ENCODE assay signal across 16 cellular contexts in the genomic region with DNA sequence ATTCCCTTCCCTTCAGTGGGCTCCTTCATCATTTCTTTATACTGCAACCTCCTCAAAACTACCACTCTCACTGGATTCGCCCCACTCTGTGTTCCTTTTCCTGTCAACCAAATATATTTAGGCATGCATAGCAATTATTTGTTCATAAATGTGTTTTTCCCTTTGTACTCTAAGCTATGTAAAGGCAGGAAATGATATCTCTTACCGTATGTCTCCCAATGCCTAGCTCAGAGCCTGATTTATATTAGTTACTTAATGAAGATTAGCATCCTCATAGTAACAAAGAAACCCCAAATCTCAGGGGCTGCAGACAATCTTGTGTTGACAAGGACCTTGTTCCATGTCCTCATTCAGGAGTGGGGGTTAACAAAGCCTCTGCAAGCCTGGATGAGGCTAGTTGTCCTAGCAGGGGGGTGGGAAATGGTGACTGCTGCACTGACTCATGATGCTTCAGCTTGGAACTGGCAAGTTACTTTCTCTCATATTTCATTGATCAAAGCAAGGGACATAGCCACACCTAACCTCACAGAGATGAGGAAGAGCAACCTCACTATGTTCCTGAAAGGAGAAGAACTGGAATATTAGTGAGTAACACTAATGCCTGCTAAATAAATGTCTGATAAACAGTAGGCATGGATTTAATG. TPM values are rescaled to one million over a fixed set of nuclear protein-coding genes. Genes with fewer than 3 reads are reported as not detected.
DNase-seq lines count a peak whose midpoint lies in the region; ATAC-seq, FAIRE-seq and TF ChIP-seq lines count a peak whose summit lies in the region.
"Had no signal": no experiment of that assay in that cellular context is flagged by ENCODE, and none has a peak within 500 bp of the region (broad histone marks: within the 10 kb centered on the region; RNA-seq: fewer than 3 reads in every experiment).

No MANE protein-coding gene starts in this region.

- no peak overlapping the region; the same call in 1 of the 2 replicates for H3K27ac Mint-ChIP-seq in GM23338
- H3K27ac Mint-ChIP-seq: activated B cell treated with CpG ODN at 0.5 μM for 24 hours; brain; stimulated activated effector memory CD8-positive, alpha-beta T cell treated with anti-CD3 and anti-CD28 coated beads, Interleukin-12 subunit alpha, Interleukin-12 subunit beta, amount 100 ng/mL, for 72 hours had no signal

- DNase-seq in GM23338 (ENCODE audit: low spot score) (no peak), RWPE1 (ENCODE audit: low spot score) (peak; percentile 63), fibroblast of lung (ENCODE audit: low read depth in 2 of 2) (peak; percentile 40 to 86), sigmoid colon (no peak), RPMI8226 (no peak), GOT3 (lab: John Stamatoyannopoulos, UW) (no peak), kidney (no peak)
- DNase-seq: activated B cell treated with CpG ODN at 0.5 μM for 24 hours; left cardiac atrium; NCI-H446; SHP77; stimulated activated CD4-positive, alpha-beta T cell treated with anti-CD3 and anti-CD28 coated beads, Interleukin-1b, Interleukin-23, amount 100 ng/mL, for 48 hours had no signal

- ATAC-seq in GM23338 (peak; percentile 42; the same call in 2 of the 3 replicates), HG03457 (IDR thresholded peaks at IDR 0.05; ENCODE audit: unreplicated experiment) (no peak)
- ATAC-seq: stimulated activated effector memory CD8-positive, alpha-beta T cell treated with anti-CD3 and anti-CD28 coated beads, Interleukin-12 subunit alpha, Interleukin-12 subunit beta, amount 100 ng/mL, for 72 hours had no signal

- H2AFZ ChIP-seq in GM23338 = no peak overlapping the region
- H2AFZ ChIP-seq in fibroblast of lung (ENCODE audit: low read length) = no peak overlapping the region

- no peak for TF ChIP-seq POLR2A in sigmoid colon (IDR thresholded peaks at IDR 0.05)

- 84 to 87% methylated on average over 2 of the region's 2 CpGs for WGBS in sigmoid colon, 2 donors

- H3K9ac ChIP-seq in fibroblast of lung (ENCODE audit: insufficient read depth, low read length) = no peak overlapping the region
- H3K9ac ChIP-seq in kidney (ENCODE audit: low read length in 2 of 2) = no peak overlapping the region

- H3K4me1 ChIP-seq in GM23338 (ENCODE audit: insufficient read depth) (peaks cover 35% of the 10 kb centered on the region), fibroblast of lung (ENCODE audit: control insufficient read depth, extremely low read depth, insufficient read depth, low read length) (peaks cover 11% of the 10 kb centered on the region), sigmoid colon (peaks cover 0 to 66% (median 60%) of the 10 kb centered on the region in 4 donors), kidney (ENCODE audit: control insufficient read depth in 1 of 2, insufficient read depth in 1 of 2, low read depth in 1 of 2, low read length in 2 of 2) (peaks cover 0 to 7% of the 10 kb centered on the region in 2 donors)

- H3K79me2 ChIP-seq in GM23338 (replicated peaks; ENCODE audit: insufficient read depth) (peaks cover 67% of the 10 kb centered on the region), fibroblast of lung (ENCODE audit: control insufficient read depth, insufficient read depth, low read length) (peaks cover 39% of the 10 kb centered on the region)

- H3F3A ChIP-seq in GM23338 (replicated peaks; ENCODE audit: low read depth) = no peaks in the 10 kb centered on the region

- TF ChIP-seq CTCF in GM23338 (conservative IDR thresholded peaks at IDR 0.05; ENCODE audit: low read depth in 2 of 2) = no peak
- no peak for TF ChIP-seq CTCF in RWPE1 (conservative IDR thresholded peaks at IDR 0.05; ENCODE audit: low read depth)
- no peak for TF ChIP-seq CTCF in fibroblast of lung (conservative IDR thresholded peaks at IDR 0.05 in 1 of 2, IDR thresholded peaks at IDR 0.05 in 1 of 2; ENCODE audit: low read depth in 1 of 2, low read length in 2 of 2)
- TF ChIP-seq CTCF in sigmoid colon (IDR thresholded peaks at IDR 0.05) = no peak
- no peak for TF ChIP-seq CTCF in kidney (IDR thresholded peaks at IDR 0.05; ENCODE audit: borderline replicate concordance, extremely low read depth, insufficient read depth)

- POLR2A ChIA-PET in RWPE1 (lab: Yijun Ruan, JAX; ENCODE audit: low non-redundant PET) = no interaction called here

- no peaks in the 10 kb centered on the region for H4K20me1 ChIP-seq in GM23338 (replicated peaks; ENCODE audit: insufficient read depth)
- no peaks in the 10 kb centered on the region for H4K20me1 ChIP-seq in fibroblast of lung (ENCODE audit: control insufficient read depth, extremely low read depth, insufficient read depth, low read length)

- H3K4me1 Mint-ChIP-seq in GM23338 = peaks cover 38% of the 10 kb centered on the region

- intact Hi-C loops in sigmoid colon (cut with DNase I) (no loop called here), kidney (cut with DNase I) (loop anchor here (10.0 kb wide), 1 partner anchor 91 kb away; no protein-coding TSS in a partner anchor)

- H3K9me3 ChIP-seq in fibroblast of lung (ENCODE audit: control insufficient read depth, insufficient read depth, low read depth, low read length) (no peaks in the 10 kb centered on the region), sigmoid colon (no peaks in the 10 kb centered on the region), kidney (ENCODE audit: control insufficient read depth in 1 of 2, low read length in 2 of 2) (no peaks in the 10 kb centered on the region)

- no peak for TF ChIP-seq EP300 in sigmoid colon (IDR thresholded peaks at IDR 0.05)

- no peak overlapping the region for H3K4me3 Mint-ChIP-seq in GM23338
- H3K4me3 Mint-ChIP-seq: activated B cell treated with CpG ODN at 0.5 μM for 24 hours; brain; neural crest cell; stimulated activated effector memory CD8-positive, alpha-beta T cell treated with anti-CD3 and anti-CD28 coated beads, Interleukin-12 subunit alpha, Interleukin-12 subunit beta, amount 100 ng/mL, for 72 hours had no signal

- H3K36me3 Mint-ChIP-seq in GM23338 (ENCODE audit: low read depth) = peaks cover 9% of the 10 kb centered on the region; the same call in 2 of the 3 replicates
- H3K36me3 Mint-ChIP-seq: stimulated activated effector memory CD8-positive, alpha-beta T cell treated with anti-CD3 and anti-CD28 coated beads, Interleukin-12 subunit alpha, Interleukin-12 subunit beta, amount 100 ng/mL, for 72 hours had no signal

- no peaks in the 10 kb centered on the region for H3K36me3 ChIP-seq in GM23338 (ENCODE audit: insufficient read depth)
- no peaks in the 10 kb centered on the region for H3K36me3 ChIP-seq in fibroblast of lung (ENCODE audit: control insufficient read depth, insufficient read depth, low read length)
- no peaks in the 10 kb centered on the region for H3K36me3 ChIP-seq in sigmoid colon
- peaks cover 0 to 2% of the 10 kb centered on the region in 2 donors for H3K36me3 ChIP-seq in kidney (ENCODE audit: control insufficient read depth in 1 of 2, insufficient read depth in 2 of 2, low read length in 2 of 2)

- no peak overlapping the region for H3K27ac ChIP-seq in GM23338 (ENCODE audit: low read depth)
- H3K27ac ChIP-seq in RWPE1 = no peak overlapping the region; the same call in 1 of the 2 replicates
- H3K27ac ChIP-seq in fibroblast of lung (ENCODE audit: insufficient read depth, low read length) = no peak overlapping the region
- H3K27ac ChIP-seq in sigmoid colon = peak overlapping the region in 3 of 4 donors; percentile 41 to 95 (median 66)
- no peak overlapping the region for H3K27ac ChIP-seq in kidney (ENCODE audit: low read depth in 2 of 2, low read length in 2 of 2)

- H3K27me3 ChIP-seq in GM23338 (ENCODE audit: insufficient read depth) = no peaks in the 10 kb centered on the region
- no peaks in the 10 kb centered on the region for H3K27me3 ChIP-seq in fibroblast of lung (ENCODE audit: control insufficient read depth, insufficient read depth, low read length)
- H3K27me3 ChIP-seq in sigmoid colon = no peaks in the 10 kb centered on the region

- H3K27me3 Mint-ChIP-seq in GM23338 (ENCODE audit: insufficient read depth, low read depth, poor library complexity) = no peaks in the 10 kb centered on the region

- no peak overlapping the region for H3K4me2 ChIP-seq in GM23338
- peak overlapping the region; percentile 17 for H3K4me2 ChIP-seq in fibroblast of lung (ENCODE audit: extremely low read depth, insufficient read depth, low read length)

- CTCF ChIA-PET in RWPE1 (lab: Yijun Ruan, JAX) = interaction anchor here (0.6 to 1.4 kb wide), 4 partner anchors 10 to 177 kb away, joined by 3 to 4 read pairs (median 3); no protein-coding TSS in a partner anchor

- H3K9me3 Mint-ChIP-seq in GM23338 = no peaks in the 10 kb centered on the region; the same call in 2 of the 3 replicates
- H3K9me3 Mint-ChIP-seq: activated B cell treated with CpG ODN at 0.5 μM for 24 hours; stimulated activated effector memory CD8-positive, alpha-beta T cell treated with anti-CD3 and anti-CD28 coated beads, Interleukin-12 subunit alpha, Interleukin-12 subunit beta, amount 100 ng/mL, for 72 hours had no signal

- no peak for FAIRE-seq in kidney (lab: Jason Lieb, UNC)

- H3K4me3 ChIP-seq in GM23338 (no peak overlapping the region), fibroblast of lung (replicated peaks in 1 of 4; ENCODE audit: control extremely low read depth in 1 of 4, insufficient read depth in 1 of 4, low read depth in 3 of 4, low read length in 4 of 4) (no peak overlapping the region), sigmoid colon (no peak overlapping the region), kidney (ENCODE audit: low read length in 2 of 2) (no peak overlapping the region)

- H3K9me2 ChIP-seq in GM23338 (ENCODE audit: insufficient read depth) = no peaks in the 10 kb centered on the region

RNA-seq across cellular contexts. Expression of gene PHLDB2, which starts 15.2 kb away (rescaled TPM):
- total RNA-seq in GM23338 (2014; rRNA removed; shearing (Covaris generic)) = 33.7 and 35.3 TPM in 2 replicates
- polyA plus RNA-seq in GM23338 (2016; fragmentation: Nextera tagmentation; extraction: Ambion mirVana) (17.5 and 19.5 TPM in 2 replicates), fibroblast of lung (14.3 and 33.8 TPM in 2 replicates), sigmoid colon (10 to 100 TPM in 1 of 3 donors, 1 to 10 TPM in 2; 4.4 to 14.4 (median 7.2) TPM), kidney (ENCODE audit: insufficient read depth, low read depth, low replicate concordance) (28.0 TPM)
- total RNA-seq in fibroblast of lung (43.4 and 47.9 TPM in 2 replicates), sigmoid colon (100 to 1,000 TPM; 120 to 471 (median 132) TPM), kidney (85.6 TPM)
- 12.3 and 30.8 TPM in 2 replicates for polyA plus RNA-seq in fibroblast of lung (2012)
- 6.7 and 37.4 TPM in 2 replicates for polyA minus RNA-seq in fibroblast of lung (ENCODE audit: low replicate concordance)

Comparison
In these comparisons a context has a peak if more than half of its experiments do, and no peak if none do; other contexts are left out.
1. DNase-seq: peak in RWPE1 (single experiment) and fibroblast of lung (2 of 2); none in GM23338 (single experiment), sigmoid colon (single experiment), RPMI8226 (single experiment), GOT3 (single experiment) and kidney (single experiment).
2. H3K27ac ChIP-seq: peak in sigmoid colon (3 of 4); none in GM23338 (single experiment), RWPE1 (single experiment), fibroblast of lung (single experiment) and kidney (0 of 2).